Comparison of ENCODE assay signal across 9 cellular contexts in genomic region chr6:49849121-49849907, GRCh38. TPM values are rescaled to one million over a fixed set of nuclear protein-coding genes. Genes with fewer than 3 reads are reported as not detected.
DNase-seq lines count a peak whose midpoint lies in the region; ATAC-seq and TF ChIP-seq lines count a peak whose summit lies in the region.
"Had no signal": no experiment of that assay in that cellular context is flagged by ENCODE, and none has a peak within 500 bp of the region (broad histone marks: within the 10 kb centered on the region; RNA-seq: fewer than 3 reads in every experiment).

No MANE protein-coding gene starts in this region.

- H3K27me3 Mint-ChIP-seq in T-helper 2 cell treated with Interferon-gamma antibody and Interleukin-4, amounts not matched to agents 5 μg/mL and 100 μg/mL, for 36 hours (ENCODE audit: low read depth), result no peaks in the 10 kb centered on the region

- H3K36me3 ChIP-seq in hepatocyte (replicated peaks; ENCODE audit: insufficient read depth, low read depth) (no peaks in the 10 kb centered on the region), suprapubic skin (no peaks in the 10 kb centered on the region)

- H3K9me3 ChIP-seq in hepatocyte (ENCODE audit: low read depth) (no peaks in the 10 kb centered on the region), suprapubic skin (no peaks in the 10 kb centered on the region)

- H3K27me3 ChIP-seq in hepatocyte, result no peaks in the 10 kb centered on the region
- H3K27me3 ChIP-seq in suprapubic skin, result no peaks in the 10 kb centered on the region

- H3K4me3 Mint-ChIP-seq in T-helper 2 cell treated with Interferon-gamma antibody and Interleukin-4, amounts not matched to agents 5 μg/mL and 100 μg/mL, for 36 hours, result no peak overlapping the region

- no peaks in the 10 kb centered on the region for H3K9me3 Mint-ChIP-seq in T-helper 2 cell treated with Interferon-gamma antibody and Interleukin-4, amounts not matched to agents 5 μg/mL and 100 μg/mL, for 36 hours

- ATAC-seq in GM19324 (IDR thresholded peaks at IDR 0.05; ENCODE audit: low FRiP score, unreplicated experiment), result peak; percentile 76
- peak; percentile 94 for ATAC-seq in HG03159 (IDR thresholded peaks at IDR 0.05; ENCODE audit: unreplicated experiment)

- no peak overlapping the region for H3K4me2 ChIP-seq in hepatocyte

- no peaks in the 10 kb centered on the region for H3K4me1 Mint-ChIP-seq in T-helper 2 cell treated with Interferon-gamma antibody and Interleukin-4, amounts not matched to agents 5 μg/mL and 100 μg/mL, for 36 hours (ENCODE audit: low read depth)

- H3K36me3 Mint-ChIP-seq in T-helper 2 cell treated with Interferon-gamma antibody and Interleukin-4, amounts not matched to agents 5 μg/mL and 100 μg/mL, for 36 hours (ENCODE audit: low read depth), result no peaks in the 10 kb centered on the region

- TF ChIP-seq CTCF in hepatocyte (IDR thresholded peaks at IDR 0.05; ENCODE audit: poor library complexity) (peak; percentile 63), suprapubic skin (IDR thresholded peaks at IDR 0.05) (peak; percentile 25 to 34)

- H3K4me1 ChIP-seq in hepatocyte (ENCODE audit: insufficient read depth) (no peaks in the 10 kb centered on the region), suprapubic skin (no peaks in the 10 kb centered on the region)

- H3K27ac Mint-ChIP-seq in T-helper 2 cell treated with Interferon-gamma antibody and Interleukin-4, amounts not matched to agents 5 μg/mL and 100 μg/mL, for 36 hours, result no peak overlapping the region

- TF ChIP-seq EP300 in suprapubic skin (IDR thresholded peaks at IDR 0.05), result no peak

- no peaks in the 10 kb centered on the region for H3K79me2 ChIP-seq in hepatocyte

- no peaks in the 10 kb centered on the region for H4K20me1 ChIP-seq in hepatocyte (ENCODE audit: insufficient read depth, poor library complexity, severe bottlenecking)

- no peak overlapping the region for H2AFZ ChIP-seq in hepatocyte

- WGBS in hepatocyte (ENCODE audit: low lambda C conversion rate, missing lambda C conversion rate), result 50% methylated on average over 4 of the region's 4 CpGs
- 30% methylated on average over 4 of the region's 4 CpGs for WGBS in suprapubic skin

- H3K4me3 ChIP-seq in hepatocyte (no peak overlapping the region), suprapubic skin (no peak overlapping the region)

- no peak for TF ChIP-seq POLR2A in suprapubic skin (IDR thresholded peaks at IDR 0.05)

- H3K9me2 ChIP-seq in hepatocyte (replicated peaks; ENCODE audit: insufficient read depth), result no peaks in the 10 kb centered on the region

- no peak overlapping the region for H3K27ac ChIP-seq in hepatocyte
- H3K27ac ChIP-seq in suprapubic skin, result no peak overlapping the region

- DNase-seq in D341Med (ENCODE audit: low spot score) (peak; percentile 50), NCI-H2171 treated with DMSO at 0.1 percent for 48 hours (lab: John Stamatoyannopoulos, UW) (peak; percentile 65), amniotic stem cell (lab: John Stamatoyannopoulos, UW) (peak; percentile 11), hepatocyte (ENCODE audit: low spot score) (peak; percentile 85), suprapubic skin (ENCODE audit: low spot score in 2 of 2) (no peak)
- no peak for DNase-seq in T-helper 2 cell treated with Interferon-gamma antibody and Interleukin-4, amounts not matched to agents 5 μg/mL and 100 μg/mL, for 36 hours (ENCODE audit: low spot score)

RNA-seq across cellular contexts. Expression of gene CRISP1, which starts 17.0 kb away (rescaled TPM):
- not detected in 2 replicates for total RNA-seq in hepatocyte
- polyA plus RNA-seq in hepatocyte, result not detected in 2 replicates
- not detected for total RNA-seq in suprapubic skin
- total RNA-seq: T-helper 1 cell treated with Interleukin-12 subunit alpha and Interleukin-12 subunit beta and Interleukin-4 antibody, amounts not matched to agents 30 ng/mL and 1 ng/mL, for 36 hours had no signal

Comparison
In these comparisons a context has a peak if more than half of its experiments do, and no peak if none do; other contexts are left out.
1. DNase-seq: peak in D341Med (single experiment), NCI-H2171 treated with DMSO at 0.1 percent for 48 hours (single experiment), amniotic stem cell (single experiment) and hepatocyte (single experiment); none in suprapubic skin (0 of 2) and T-helper 2 cell treated with Interferon-gamma antibody and Interleukin-4, amounts not matched to agents 5 μg/mL and 100 μg/mL, for 36 hours (single experiment).